ENCODE assay signal across 16 cellular contexts in the genomic region with DNA sequence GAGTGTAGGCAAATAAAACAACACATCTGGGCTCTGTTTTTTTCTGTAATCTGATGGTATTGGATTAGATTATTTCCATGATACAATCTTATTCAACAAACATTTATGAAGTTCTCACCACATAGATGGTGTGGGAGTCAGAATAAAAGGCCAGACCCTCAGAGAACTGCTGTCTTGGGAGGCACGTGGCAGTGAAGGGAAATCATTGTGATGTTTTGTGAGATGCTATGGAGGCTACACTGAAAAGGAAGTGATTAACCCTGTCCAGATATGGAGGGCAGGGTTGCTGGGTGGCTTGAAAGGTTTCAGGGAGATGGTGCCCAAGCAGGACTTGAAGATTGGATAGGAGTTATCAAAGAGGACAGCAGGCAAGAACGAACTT. TPM values are rescaled to one million over a fixed set of nuclear protein-coding genes. Genes with fewer than 3 reads are reported as not detected.
A peak's percentile ranks its signal among the peaks of the same experiment; 100 is the strongest.
DNase-seq lines count a peak whose midpoint lies in the region; ATAC-seq and TF ChIP-seq lines count a peak whose summit lies in the region.
"Had no signal": no experiment of that assay in that cellular context is flagged by ENCODE, and none has a peak within 500 bp of the region (broad histone marks: within the 10 kb centered on the region; RNA-seq: fewer than 3 reads in every experiment).

No MANE protein-coding gene starts in this region.

- H3K27ac ChIP-seq in SK-N-SH (ENCODE audit: low read depth in 2 of 2, low read length in 1 of 2) (peak overlapping the region; percentile 54 to 89; a peak in 3 of 4 replicates), coronary artery (peak overlapping the region in 1 of 2 donors; percentile 75), temporal lobe (ENCODE audit: low read depth, low read length) (peak overlapping the region; percentile 50)
- H3K27ac ChIP-seq: KMS-11 had no signal

- TF ChIP-seq RAD21 in SK-N-SH (IDR thresholded peaks at IDR 0.05; ENCODE audit: low read length): no peak

- no peaks in the 10 kb centered on the region for H3K79me2 ChIP-seq in SK-N-SH (ENCODE audit: insufficient read depth)

- TF ChIP-seq CTCF in SK-N-SH (IDR thresholded peaks at IDR 0.05): no peak
- no peak for TF ChIP-seq CTCF in coronary artery (IDR thresholded peaks at IDR 0.05)
- TF ChIP-seq CTCF in GM13977 (IDR thresholded peaks at IDR 0.05; ENCODE audit: extremely low read depth, insufficient read depth, missing control alignments): no peak

- DNase-seq in SK-N-SH: no peak
- DNase-seq in coronary artery (ENCODE audit: low spot score): no peak
- DNase-seq in myocyte (ENCODE audit: low read depth): peak; percentile 30
- DNase-seq in NCI-H2081 treated with DMSO at 0.1 percent for 48 hours (lab: John Stamatoyannopoulos, UW): no peak
- no peak for DNase-seq in GM13977 (ENCODE audit: low spot score)
- DNase-seq: activated CD4-positive, alpha-beta memory T cell treated with anti-CD3 and anti-CD28 coated beads for 36 hours; H9; NCI-H1417; SIG-M5; stimulated activated naive CD4-positive, alpha-beta T cell treated with Interleukin-2 at 50 U/mL for 16 hours; T1000 had no signal

- in situ Hi-C loops in GM13977 (cut with MboI; ENCODE audit: low pct_unique_long_range_greater_than_20kb, low sequenced_read_pairs, unreplicated experiment): no loop called here

- CTCF ChIA-PET in SK-N-SH (lab: Yijun Ruan, JAX): no interaction called here

- H3K4me1 ChIP-seq in SK-N-SH (ENCODE audit: control insufficient read depth in 1 of 2, insufficient read depth in 2 of 2, low read depth in 1 of 2, low read length in 1 of 2): peaks cover 0 to 3% of the 10 kb centered on the region in 2 experiments; a peak in 2 of 4 replicates

- H3K9ac ChIP-seq in SK-N-SH: peak overlapping the region; percentile 15; the same call in 1 of the 2 replicates
- H3K9ac ChIP-seq: KMS-11 had no signal

- H3K36me3 ChIP-seq in SK-N-SH (replicated peaks in 1 of 2; ENCODE audit: control insufficient read depth in 1 of 2, insufficient read depth in 2 of 2, low read length in 1 of 2): no peaks in the 10 kb centered on the region

- TF ChIP-seq EP300 in SK-N-SH (IDR thresholded peaks at IDR 0.05; ENCODE audit: borderline replicate concordance in 1 of 2, low read depth in 1 of 2, low read length in 1 of 2): no peak

- H3K27me3 ChIP-seq in SK-N-SH (ENCODE audit: insufficient read depth): no peaks in the 10 kb centered on the region

- H3K4me3 ChIP-seq in SK-N-SH (ENCODE audit: low read depth in 2 of 2, low read length in 1 of 2): no peak overlapping the region
- H3K4me3 ChIP-seq in coronary artery: peak overlapping the region; percentile 14
- H3K4me3 ChIP-seq: smooth muscle cell had no signal

- WGBS in SK-N-SH (ENCODE audit: low lambda C conversion rate): 75% methylated on average over 2 of the region's 2 CpGs

- POLR2A ChIA-PET in SK-N-SH (lab: Yijun Ruan, JAX): no interaction called here

- 0 out of 2 replicates have a peak overlapping the region, but pooled peaks have one; percentile 67 for H2AFZ ChIP-seq in SK-N-SH (ENCODE audit: low read depth)

- no peaks in the 10 kb centered on the region for H4K20me1 ChIP-seq in SK-N-SH (ENCODE audit: insufficient read depth)

- H3F3A ChIP-seq in SK-N-SH (replicated peaks; ENCODE audit: insufficient read depth): peaks cover 27% of the 10 kb centered on the region

- ATAC-seq in HG02938 (IDR thresholded peaks at IDR 0.05; ENCODE audit: unreplicated experiment): no peak
- ATAC-seq in GM19035 (IDR thresholded peaks at IDR 0.05; ENCODE audit: unreplicated experiment): no peak

- no peaks in the 10 kb centered on the region for H3K9me3 ChIP-seq in SK-N-SH

- no peaks in the 10 kb centered on the region for H3K9me2 ChIP-seq in SK-N-SH

- H3K4me2 ChIP-seq in SK-N-SH: peak overlapping the region; percentile 49; the same call in 1 of the 2 replicates
- H3K4me2 ChIP-seq: KMS-11, smooth muscle cell had no signal

TF ChIP-seq in SK-N-SH, 30 proteins besides CTCF, POLR2A, EP300 and RAD21:
- TF ChIP-seq, protein P1, sequence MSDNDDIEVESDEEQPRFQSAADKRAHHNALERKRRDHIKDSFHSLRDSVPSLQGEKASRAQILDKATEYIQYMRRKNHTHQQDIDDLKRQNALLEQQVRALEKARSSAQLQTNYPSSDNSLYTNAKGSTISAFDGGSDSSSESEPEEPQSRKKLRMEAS (IDR thresholded peaks at IDR 0.05; ENCODE audit: low read depth): no peak

RNA-seq across cellular contexts. Expression of a gene that starts 35.6 kb away (rescaled TPM):
- polyA plus RNA-seq in SK-N-SH (2012; rRNA removed): 17.8 and 24.2 TPM in 2 replicates
- 9.8 and 11.1 TPM in 2 replicates for polyA plus RNA-seq in SK-N-SH (2012; cell fraction: cytosol; rRNA removed)
- 15.4 and 17.0 TPM in 2 replicates for polyA plus RNA-seq in SK-N-SH (2012; cell fraction: nucleus; rRNA removed)
- total RNA-seq in myocyte (22.0 and 38.3 TPM in 2 replicates), temporal lobe (6.1 TPM)
- 31.4 TPM for polyA plus RNA-seq in myocyte (2012)

RNA-seq across cellular contexts. Expression of a gene that starts 51.6 kb away (rescaled TPM):
- 43.8 and 52.3 TPM in 2 replicates for polyA plus RNA-seq in SK-N-SH (2012; rRNA removed)
- 32.1 and 35.3 TPM in 2 replicates for polyA plus RNA-seq in SK-N-SH (2012; cell fraction: cytosol; rRNA removed)
- polyA plus RNA-seq in SK-N-SH (2012; cell fraction: nucleus; rRNA removed): 26.9 and 31.2 TPM in 2 replicates
- total RNA-seq in myocyte: 26.3 and 44.3 TPM in 2 replicates
- polyA plus RNA-seq in myocyte (2012): 38.5 TPM
- 5.9 TPM for total RNA-seq in temporal lobe
